19 cellular contexts compared by ENCODE assay signal in the genomic region with DNA sequence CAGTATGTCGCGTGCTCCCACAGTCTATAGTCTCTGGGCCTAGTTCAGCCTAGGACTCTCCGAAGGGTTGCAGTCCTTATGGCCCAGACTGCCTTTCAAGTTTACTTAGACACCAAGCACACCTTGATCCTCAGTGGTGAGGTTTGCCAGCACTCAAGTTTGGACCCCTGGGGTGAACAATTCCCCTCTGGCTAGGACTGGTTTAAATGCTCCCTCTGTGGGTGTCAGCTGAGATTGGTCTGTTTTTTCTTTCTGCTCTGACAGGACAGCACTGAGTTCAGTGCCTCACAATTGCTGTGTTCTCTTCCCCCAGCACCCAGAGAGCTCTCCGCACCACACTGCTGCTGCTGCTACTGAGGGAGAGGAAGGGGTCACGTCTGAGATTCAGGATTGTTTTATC. TPM values are rescaled to one million over a fixed set of nuclear protein-coding genes. Genes with fewer than 3 reads are reported as not detected.
DNase-seq lines count a peak whose midpoint lies in the region; ATAC-seq and TF ChIP-seq lines count a peak whose summit lies in the region.
"Had no signal": no experiment of that assay in that cellular context is flagged by ENCODE, and none has a peak within 500 bp of the region (broad histone marks: within the 10 kb centered on the region; RNA-seq: fewer than 3 reads in every experiment).

No MANE protein-coding gene starts in this region.

- POLR2A ChIA-PET in MCF 10A (lab: Yijun Ruan, JAX) (interaction anchor here (1.0 to 1.2 kb wide), 2 partner anchors 26 to 32 kb away, joined by 3 read pairs; a partner anchor contains a TSS), WTC11 (lab: Charles Lee) (no interaction called here)

- no peak overlapping the region for H3K9ac ChIP-seq in mammary epithelial cell (ENCODE audit: insufficient read depth, low read length)
- peak overlapping the region; percentile 8 for H3K9ac ChIP-seq in iPS-15b (ENCODE audit: low read depth, low read length)
- H3K9ac ChIP-seq in trophoblast cell (ENCODE audit: low read length), result no peak overlapping the region
- H3K9ac ChIP-seq: GM23248 had no signal

- in situ Hi-C loops in mammary epithelial cell (cut with MboI; ENCODE audit: low sequenced_read_pairs in 2 of 2) (loop anchor here (10.0 kb wide), 2 partner anchors 109 to 219 kb away; a partner anchor contains a TSS), G401 (cut with HindIII; ENCODE audit: low sequenced_read_pairs) (no loop called here)

- no peak overlapping the region for H3K4me3 ChIP-seq in mammary epithelial cell (replicated peaks in 1 of 3; ENCODE audit: insufficient read depth in 1 of 3, low read depth in 2 of 3, low read length in 3 of 3)
- H3K4me3 ChIP-seq in iPS-15b (ENCODE audit: low read depth, low read length), result no peak overlapping the region
- H3K4me3 ChIP-seq in trophoblast cell (ENCODE audit: low read depth, low read length), result no peak overlapping the region
- H3K4me3 ChIP-seq in left ventricle myocardium inferior, result no peak overlapping the region
- H3K4me3 ChIP-seq: GM23248 had no signal

- H3K4me3 Mint-ChIP-seq in MCF 10A (ENCODE audit: unreplicated experiment) (no peak overlapping the region), WTC11 (no peak overlapping the region)
- H3K4me3 Mint-ChIP-seq: CD14-positive monocyte; CD8-positive, alpha-beta memory T cell; HFFc6 had no signal

- no peak overlapping the region for H2BK5ac ChIP-seq in trophoblast cell (ENCODE audit: low read depth, low read length, poor library complexity)

- peak overlapping the region; percentile 26 for H4K8ac ChIP-seq in trophoblast cell (ENCODE audit: low read depth, low read length)

- H3K36me3 ChIP-seq in mammary epithelial cell (ENCODE audit: insufficient read depth, low read length) (no peaks in the 10 kb centered on the region), iPS-15b (ENCODE audit: control insufficient read depth, insufficient read depth, low read length) (no peaks in the 10 kb centered on the region), trophoblast cell (ENCODE audit: control insufficient read depth in 1 of 2, insufficient read depth in 2 of 2, low read length in 2 of 2) (no peaks in the 10 kb centered on the region), left ventricle myocardium inferior (no peaks in the 10 kb centered on the region)

- H3K79me1 ChIP-seq in trophoblast cell (ENCODE audit: low read length), result peaks cover 7% of the 10 kb centered on the region

- no peak for DNase-seq in MCF 10A (ENCODE audit: unreplicated experiment)
- DNase-seq in mammary epithelial cell, result no peak
- DNase-seq in WTC11 (ENCODE audit: low spot score), result peak; percentile 17
- DNase-seq in trophoblast cell, result no peak
- DNase-seq in G401 (ENCODE audit: low spot score), result no peak
- no peak for DNase-seq in left ventricle myocardium inferior
- DNase-seq in activated naive CD4-positive, alpha-beta T cell treated with anti-CD3 and anti-CD28 coated beads, Interleukin-2, amount 50 U/mL, for 72 hours (ENCODE audit: low spot score in 2 of 2), result no peak
- DNase-seq: Caco-2; CD8-positive, alpha-beta memory T cell; DND-41; GM23248; HCEC 1CT; HFFc6 had no signal

- peak overlapping the region; percentile 37 for H3K18ac ChIP-seq in trophoblast cell (ENCODE audit: low read length)

- no TSS peak for BruUV-seq in MCF 10A (replicated peaks; lab: Mats Ljungman, UMichigan)
- BruUV-seq in mammary epithelial cell (replicated peaks; lab: Mats Ljungman, UMichigan), result no TSS peak

- H2AK5ac ChIP-seq in trophoblast cell (ENCODE audit: low read length), result no peak overlapping the region

- no peak overlapping the region for H3K4me2 ChIP-seq in mammary epithelial cell (ENCODE audit: insufficient read depth, low read depth, low read length)
- no peak overlapping the region for H3K4me2 ChIP-seq in trophoblast cell (ENCODE audit: low read length)

- ATAC-seq in WTC11, result peak; percentile 65
- no peak for ATAC-seq in activated naive CD4-positive, alpha-beta T cell treated with anti-CD3 and anti-CD28 coated beads, Interleukin-2, amount 50 U/mL, for 72 hours
- ATAC-seq: HepG2 had no signal

- H3K14ac ChIP-seq in trophoblast cell (ENCODE audit: low read length), result no peak overlapping the region

- 96% methylated on average over 5 of the region's 5 CpGs for WGBS in mammary epithelial cell (ENCODE audit: low coverage, missing lambda C conversion rate)
- WGBS in trophoblast cell (ENCODE audit: extremely low coverage, insufficient coverage, insufficient read length), result no CpG with 5 or more reads among the region's 5 CpGs

- no peak overlapping the region for H4K12ac ChIP-seq in trophoblast cell (ENCODE audit: low read depth, low read length)

- peak overlapping the region; percentile 56 for H4K91ac ChIP-seq in trophoblast cell (ENCODE audit: low read depth, low read length)

- H3K36me3 Mint-ChIP-seq in MCF 10A (ENCODE audit: insufficient read depth, unreplicated experiment) (no peaks in the 10 kb centered on the region), WTC11 (no peaks in the 10 kb centered on the region)
- no peaks in the 10 kb centered on the region for H3K36me3 Mint-ChIP-seq in activated naive CD4-positive, alpha-beta T cell treated with anti-CD3 and anti-CD28 coated beads, Interleukin-2, amount 50 U/mL, for 72 hours
- H3K36me3 Mint-ChIP-seq: CD14-positive monocyte; CD8-positive, alpha-beta memory T cell had no signal

- dilution Hi-C loops in mammary epithelial cell (cut with HindIII; ENCODE audit: low sequenced_read_pairs), result no loop called here

- H3K4ac ChIP-seq in trophoblast cell (ENCODE audit: low read depth, low read length), result no peak overlapping the region

- CTCF ChIA-PET in MCF 10A (lab: Yijun Ruan, JAX) (interaction anchor here (0.5 to 2.5 kb wide), 7 partner anchors 20 to 1506 kb away, joined by 3 to 16 read pairs (median 4); no protein-coding TSS in a partner anchor), mammary epithelial cell (lab: Charles Lee; ENCODE audit: low non-redundant PET) (no interaction called here), WTC11 (lab: Charles Lee) (interaction anchor here (1.3 to 1.8 kb wide), 4 partner anchors 9 to 112 kb away, joined by 3 to 7 read pairs (median 4); no protein-coding TSS in a partner anchor)

- no peak overlapping the region for H2AFZ ChIP-seq in mammary epithelial cell (ENCODE audit: low read depth, low read length)
- H2AFZ ChIP-seq in trophoblast cell (ENCODE audit: insufficient read depth, low read length, poor library complexity), result no peak overlapping the region
- H2AFZ ChIP-seq: GM23248 had no signal

- no peak overlapping the region for H2BK120ac ChIP-seq in trophoblast cell (ENCODE audit: insufficient read depth, low read length, poor library complexity)

- H3K27ac ChIP-seq in mammary epithelial cell (ENCODE audit: insufficient read depth, low read depth, low read length), result no peak overlapping the region
- H3K27ac ChIP-seq in trophoblast cell (ENCODE audit: low read depth, low read length), result peak overlapping the region; percentile 59
- H3K27ac ChIP-seq in left ventricle myocardium inferior (replicated peaks), result no peak overlapping the region
- H3K27ac ChIP-seq: 22Rv1, GM23248 had no signal

- H2BK12ac ChIP-seq in trophoblast cell (ENCODE audit: low read length), result peak overlapping the region; percentile 68

- intact Hi-C loops in MCF 10A (cut with micrococcal nuclease) (loop anchor here (2.0 kb wide), 1 partner anchor 113 kb away; no protein-coding TSS in a partner anchor), mammary epithelial cell (cut with micrococcal nuclease) (loop anchor here (2.0 to 10.0 kb wide), 2 partner anchors 109 to 799 kb away; a partner anchor contains a TSS), left ventricle myocardium inferior (cut with micrococcal nuclease) (loop anchor here (10.0 kb wide), 2 partner anchors 109 to 309 kb away; a partner anchor contains a TSS)

- no peaks in the 10 kb centered on the region for H3K27me3 ChIP-seq in mammary epithelial cell (ENCODE audit: insufficient read depth, low read length)
- no peaks in the 10 kb centered on the region for H3K27me3 ChIP-seq in iPS-15b (ENCODE audit: control insufficient read depth, insufficient read depth, low read length)
- no peaks in the 10 kb centered on the region for H3K27me3 ChIP-seq in trophoblast cell (ENCODE audit: insufficient read depth, low read length)
- no peaks in the 10 kb centered on the region for H3K27me3 ChIP-seq in left ventricle myocardium inferior (ENCODE audit: low read depth)

- H3K23ac ChIP-seq in trophoblast cell (ENCODE audit: low read length), result no peak overlapping the region

- peaks cover 33% of the 10 kb centered on the region for H3K4me1 ChIP-seq in mammary epithelial cell (ENCODE audit: insufficient read depth, low read length)
- no peaks in the 10 kb centered on the region for H3K4me1 ChIP-seq in iPS-15b (ENCODE audit: control insufficient read depth, insufficient read depth, low read length)
- H3K4me1 ChIP-seq in trophoblast cell (ENCODE audit: control insufficient read depth in 1 of 2, insufficient read depth in 2 of 2, low read length in 2 of 2), result peaks cover 18 to 21% of the 10 kb centered on the region in 2 experiments
- no peaks in the 10 kb centered on the region for H3K4me1 ChIP-seq in left ventricle myocardium inferior

- no peaks in the 10 kb centered on the region for H4K20me1 ChIP-seq in mammary epithelial cell (ENCODE audit: insufficient read depth, low read length)

- H3K9me3 ChIP-seq in mammary epithelial cell (replicated peaks; ENCODE audit: insufficient read depth, low read length), result no peaks in the 10 kb centered on the region
- no peaks in the 10 kb centered on the region for H3K9me3 ChIP-seq in iPS-15b (ENCODE audit: control insufficient read depth, insufficient read depth, low read length)
- no peaks in the 10 kb centered on the region for H3K9me3 ChIP-seq in trophoblast cell (ENCODE audit: insufficient read depth, low read depth, low read length)
- peaks cover 22% of the 10 kb centered on the region for H3K9me3 ChIP-seq in left ventricle myocardium inferior (replicated peaks)
- H3K9me3 ChIP-seq: Caco-2 had no signal

- H3K9me3 Mint-ChIP-seq in MCF 10A (ENCODE audit: unreplicated experiment) (peaks cover 10% of the 10 kb centered on the region), WTC11 (peaks cover 14% of the 10 kb centered on the region; the same call in 1 of the 2 replicates)
- H3K9me3 Mint-ChIP-seq in activated naive CD4-positive, alpha-beta T cell treated with anti-CD3 and anti-CD28 coated beads, Interleukin-2, amount 50 U/mL, for 72 hours, result peaks cover 0 to 14% of the 10 kb centered on the region in 2 donors
- H3K9me3 Mint-ChIP-seq: HFFc6 had no signal

- H3K79me2 ChIP-seq in mammary epithelial cell (ENCODE audit: insufficient read depth, low read length), result no peaks in the 10 kb centered on the region
- no peaks in the 10 kb centered on the region for H3K79me2 ChIP-seq in trophoblast cell (ENCODE audit: control insufficient read depth, insufficient read depth, low read length, poor library complexity)

- H3K4me1 Mint-ChIP-seq in MCF 10A (ENCODE audit: insufficient read depth, unreplicated experiment) (peaks cover 37% of the 10 kb centered on the region), WTC11 (peaks cover 32% of the 10 kb centered on the region)
- H3K4me1 Mint-ChIP-seq: CD14-positive monocyte; CD8-positive, alpha-beta memory T cell had no signal

- H3K27ac Mint-ChIP-seq in MCF 10A (ENCODE audit: low read depth, unreplicated experiment), result peak overlapping the region; percentile 73
- no peak overlapping the region for H3K27ac Mint-ChIP-seq in WTC11
- no peak overlapping the region for H3K27ac Mint-ChIP-seq in activated naive CD4-positive, alpha-beta T cell treated with anti-CD3 and anti-CD28 coated beads, Interleukin-2, amount 50 U/mL, for 72 hours
- H3K27ac Mint-ChIP-seq: CD8-positive, alpha-beta memory T cell; HFFc6 had no signal

- TF ChIP-seq CTCF in MCF 10A (IDR thresholded peaks at IDR 0.05; ENCODE audit: unreplicated experiment) (no peak), mammary epithelial cell (conservative IDR thresholded peaks at IDR 0.05 in 1 of 2, IDR thresholded peaks at IDR 0.05 in 1 of 2; ENCODE audit: extremely low read depth in 1 of 2, insufficient read depth in 1 of 2, low read depth in 1 of 2, low read length in 2 of 2) (no peak), WTC11 (IDR thresholded peaks at IDR 0.05) (no peak), left ventricle myocardium inferior (IDR thresholded peaks at IDR 0.05; ENCODE audit: borderline replicate concordance) (no peak)

- H3K27me3 Mint-ChIP-seq in MCF 10A (ENCODE audit: insufficient read depth, unreplicated experiment) (no peaks in the 10 kb centered on the region), WTC11 (ENCODE audit: low read depth) (no peaks in the 10 kb centered on the region)

RNA-seq across cellular contexts. Expression of a gene that starts 31.9 kb away (rescaled TPM):
- total RNA-seq in MCF 10A (2022) (not detected in 2 replicates), mammary epithelial cell (not detected), WTC11 (2021) (not detected in 3 replicates), left ventricle myocardium inferior (not detected)
- not detected for polyA plus RNA-seq in mammary epithelial cell
- not detected for polyA minus RNA-seq in mammary epithelial cell
- polyA plus RNA-seq in trophoblast cell (2013), result 0.12 TPM in 1 of 2 replicates, not detected in the other
- total RNA-seq in G401 (2014; rRNA removed; shearing (Covaris generic)), result not detected in 2 replicates
- total RNA-seq in activated naive CD4-positive, alpha-beta T cell treated with anti-CD3 and anti-CD28 coated beads, Interleukin-2, amount 50 U/mL, for 72 hours, result not detected
- total RNA-seq: A673; CD8-positive, alpha-beta memory T cell; GM23248; HepG2; HFFc6 had no signal
- polyA plus RNA-seq: BJ; CD14-positive monocyte; CD8-positive, alpha-beta memory T cell; GM23248; HepG2 had no signal
